In the genomic region with DNA sequence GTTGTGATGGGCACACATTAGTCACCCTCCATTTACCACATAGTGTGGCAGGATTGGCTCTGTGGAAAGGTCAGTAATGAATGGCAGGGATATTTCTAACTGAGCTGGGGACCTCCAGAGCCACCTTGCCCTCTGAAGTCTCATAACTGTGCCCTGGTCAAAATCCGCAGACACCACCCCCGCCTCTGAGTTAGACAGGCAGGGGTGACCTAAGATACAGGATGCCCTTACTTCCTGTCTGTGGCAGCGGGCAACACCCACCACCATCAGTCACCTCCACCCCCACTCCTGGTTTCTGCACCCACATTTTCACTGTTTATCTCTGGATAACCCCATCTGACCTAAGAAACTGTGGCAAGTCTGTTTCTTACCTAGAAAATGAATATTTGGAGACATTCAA, we compare ENCODE assay signal across 8 cellular contexts. TPM values are rescaled to one million over a fixed set of nuclear protein-coding genes. Genes with fewer than 3 reads are reported as not detected.
A peak's percentile ranks its signal among the peaks of the same experiment; 100 is the strongest.
DNase-seq lines count a peak whose midpoint lies in the region; ATAC-seq and TF ChIP-seq lines count a peak whose summit lies in the region.

No MANE protein-coding gene starts in this region.

- no peak for TF ChIP-seq POLR2A in esophagus muscularis mucosa (IDR thresholded peaks at IDR 0.05; ENCODE audit: low read depth)

- WGBS in esophagus muscularis mucosa = 83% methylated on average over 3 of the region's 3 CpGs

- H3K9me3 Mint-ChIP-seq in activated T-helper 17 cell treated with anti-CD3 and anti-CD28 coated beads, Interleukin-2, amount 50 U/mL, for 72 hours = no peaks in the 10 kb centered on the region
- H3K9me3 Mint-ChIP-seq in Calu3 (ENCODE audit: low read depth, unreplicated experiment) = no peaks in the 10 kb centered on the region

- no peak for TF ChIP-seq EP300 in esophagus muscularis mucosa (IDR thresholded peaks at IDR 0.05)

- TF ChIP-seq CTCF in esophagus muscularis mucosa (IDR thresholded peaks at IDR 0.05) (no peak), Calu3 (IDR thresholded peaks at IDR 0.05; ENCODE audit: unreplicated experiment) (no peak)

- H3K36me3 Mint-ChIP-seq in activated T-helper 17 cell treated with anti-CD3 and anti-CD28 coated beads, Interleukin-2, amount 50 U/mL, for 72 hours (ENCODE audit: low read depth) = no peaks in the 10 kb centered on the region
- no peaks in the 10 kb centered on the region for H3K36me3 Mint-ChIP-seq in Calu3 (ENCODE audit: insufficient read depth, unreplicated experiment)

- DNase-seq in NCI-H526 treated with DMSO at 0.1 percent for 48 hours (lab: John Stamatoyannopoulos, UW) = peak; percentile 58
- peak; percentile 44 for DNase-seq in stimulated activated CD8-positive, alpha-beta memory T cell treated with anti-CD3 and anti-CD28 coated beads, Interleukin-12 subunit alpha, Interleukin-12 subunit beta, amount 100 ng/mL, for 24 hours (ENCODE audit: extremely low read depth)
- no peak for DNase-seq in midbrain (lab: John Stamatoyannopoulos, UW)
- no peak for DNase-seq in esophagus muscularis mucosa (ENCODE audit: extremely low spot score)
- no peak for DNase-seq in Calu3

- peaks cover 43% of the 10 kb centered on the region for H3K4me1 Mint-ChIP-seq in activated T-helper 17 cell treated with anti-CD3 and anti-CD28 coated beads, Interleukin-2, amount 50 U/mL, for 72 hours
- peaks cover 49% of the 10 kb centered on the region for H3K4me1 Mint-ChIP-seq in Calu3 (ENCODE audit: low read depth, unreplicated experiment)

- no peak overlapping the region for H3K27ac ChIP-seq in esophagus muscularis mucosa (replicated peaks in 1 of 4)

- H3K4me1 ChIP-seq in esophagus muscularis mucosa = peaks cover 0 to 8% (median 0%) of the 10 kb centered on the region in 4 donors

- no peaks in the 10 kb centered on the region for H3K27me3 ChIP-seq in esophagus muscularis mucosa

- H3K4me3 Mint-ChIP-seq in activated T-helper 17 cell treated with anti-CD3 and anti-CD28 coated beads, Interleukin-2, amount 50 U/mL, for 72 hours = peak overlapping the region; percentile 53
- H3K4me3 Mint-ChIP-seq in Calu3 (ENCODE audit: low read depth, unreplicated experiment) = no peak overlapping the region

- no peaks in the 10 kb centered on the region for H3K9me3 ChIP-seq in esophagus muscularis mucosa

- H3K27me3 Mint-ChIP-seq in activated T-helper 17 cell treated with anti-CD3 and anti-CD28 coated beads, Interleukin-2, amount 50 U/mL, for 72 hours = no peaks in the 10 kb centered on the region
- H3K27me3 Mint-ChIP-seq in Calu3 (ENCODE audit: unreplicated experiment) = no peaks in the 10 kb centered on the region

- no peak overlapping the region for H3K4me3 ChIP-seq in esophagus muscularis mucosa

- CTCF ChIA-PET in Calu3 (lab: Charles Lee) = no interaction called here

- intact Hi-C loops in esophagus muscularis mucosa (cut with DNase I) (no loop called here), Calu3 (cut with micrococcal nuclease; ENCODE audit: unreplicated experiment) (no loop called here)

- peak overlapping the region; percentile 45 for H3K27ac Mint-ChIP-seq in activated T-helper 17 cell treated with anti-CD3 and anti-CD28 coated beads, Interleukin-2, amount 50 U/mL, for 72 hours
- H3K27ac Mint-ChIP-seq in Calu3 (ENCODE audit: unreplicated experiment) = no peak overlapping the region

- peak; percentile 60 for ATAC-seq in GM19468 (IDR thresholded peaks at IDR 0.05; ENCODE audit: extremely low read depth, unreplicated experiment)
- ATAC-seq in activated T-helper 17 cell treated with anti-CD3 and anti-CD28 coated beads, Interleukin-2, amount 50 U/mL, for 72 hours (replicated peaks) = peak; percentile 96
- ATAC-seq in GM21528 (IDR thresholded peaks at IDR 0.05; ENCODE audit: low FRiP score, unreplicated experiment) = no peak

- no peaks in the 10 kb centered on the region for H3K36me3 ChIP-seq in esophagus muscularis mucosa

- BruUV-seq in Calu3 (replicated peaks; lab: Mats Ljungman, UMichigan) = no TSS peak

RNA-seq across cellular contexts. Expression of a gene that starts 25.5 kb away (rescaled TPM):
- total RNA-seq in activated T-helper 17 cell treated with anti-CD3 and anti-CD28 coated beads, Interleukin-2, amount 50 U/mL, for 72 hours = 10 to 100 TPM in 1 of 2 donors, 1 to 10 TPM in 1; 9.7 to 32.1 TPM
- total RNA-seq in esophagus muscularis mucosa = 10 to 100 TPM in 1 of 4 donors, 1 to 10 TPM in 2, under 1 TPM in 1; 0.83 to 19.7 (median 2.2) TPM
- 1.2 and 1.7 TPM in 2 replicates for total RNA-seq in Calu3 (2022)

RNA-seq across cellular contexts. Expression of a gene that starts 40.6 kb away (rescaled TPM):
- total RNA-seq in activated T-helper 17 cell treated with anti-CD3 and anti-CD28 coated beads, Interleukin-2, amount 50 U/mL, for 72 hours = 1 to 10 TPM; 2.7 to 8.4 TPM
- total RNA-seq in esophagus muscularis mucosa (10 to 100 TPM in 1 of 4 donors, 1 to 10 TPM in 3; 6.0 to 10.8 (median 9.0) TPM), Calu3 (2022) (7.0 and 10.0 TPM in 2 replicates)

RNA-seq across cellular contexts. Expression of a gene that starts 54.7 kb away (rescaled TPM):
- total RNA-seq in activated T-helper 17 cell treated with anti-CD3 and anti-CD28 coated beads, Interleukin-2, amount 50 U/mL, for 72 hours = under 1 TPM; 0.04 to 0.08 TPM
- total RNA-seq in esophagus muscularis mucosa (under 1 TPM in 2 of 4 donors, not detected in 2; 0.06 to 0.17 TPM), Calu3 (2022) (not detected in 2 replicates)

Comparison
In these comparisons a context has a peak if more than half of its experiments do, and no peak if none do; other contexts are left out.
1. DNase-seq: peak in NCI-H526 treated with DMSO at 0.1 percent for 48 hours (single experiment) and stimulated activated CD8-positive, alpha-beta memory T cell treated with anti-CD3 and anti-CD28 coated beads, Interleukin-12 subunit alpha, Interleukin-12 subunit beta, amount 100 ng/mL, for 24 hours (single experiment); none in midbrain (single experiment), esophagus muscularis mucosa (single experiment) and Calu3 (single experiment).